In genomic region chr2:148508878-148509702, GRCh38 we compare ENCODE assay signal across 8 cellular contexts.
A peak's percentile ranks its signal among the peaks of the same experiment; 100 is the strongest.
DNase-seq lines count a peak whose midpoint lies in the region; ATAC-seq and TF ChIP-seq lines count a peak whose summit lies in the region.

No MANE protein-coding gene starts in this region.

- CTCF ChIA-PET in activated CD4-positive, alpha-beta T cell treated with anti-CD3 and anti-CD28 coated beads for 36 hours (lab: Charles Lee), result interaction anchor here (0.6 to 3.3 kb wide), 46 partner anchors 8 to 1687 kb away, joined by 3 to 47 read pairs (median 4); partner anchors contain the start of genes EPC2, MBD5 and ORC4

- DNase-seq in AG10803 (ENCODE audit: low read depth) (peak; percentile 75), NCI-H460 (ENCODE audit: extremely low read depth, low read depth) (peak; percentile 85), choroid plexus epithelial cell (ENCODE audit: low read depth) (peak; percentile 92)
- DNase-seq in activated CD4-positive, alpha-beta T cell treated with anti-CD3 and anti-CD28 coated beads for 36 hours, result peak; percentile 93
- DNase-seq in stimulated activated CD4-positive, alpha-beta T cell treated with anti-CD3 and anti-CD28 coated beads, Interleukin-4, amount 100 ng/mL, for 1 hour, result peak; percentile 81

- H3K9me3 ChIP-seq in liver (ENCODE audit: control insufficient read depth in 4 of 4, low read length in 3 of 4), result no peaks in the 10 kb centered on the region

- POLR2A ChIA-PET in activated CD4-positive, alpha-beta T cell treated with anti-CD3 and anti-CD28 coated beads for 36 hours (lab: Charles Lee), result interaction anchor here (0.7 to 1.5 kb wide), 5 partner anchors 11 to 488 kb away, joined by 3 to 8 read pairs (median 3); partner anchors contain the start of genes MBD5 and ORC4

- H3K27me3 Mint-ChIP-seq in activated CD4-positive, alpha-beta T cell treated with anti-CD3 and anti-CD28 coated beads for 36 hours, result no peaks in the 10 kb centered on the region

- peak; percentile 95 to 97 for TF ChIP-seq RAD21 in liver (IDR thresholded peaks at IDR 0.05)

- intact Hi-C loops in activated CD4-positive, alpha-beta T cell treated with anti-CD3 and anti-CD28 coated beads for 36 hours (cut with DNase I, micrococcal nuclease), result loop anchor here (1.0 to 5.0 kb wide), 6 partner anchors 15 to 572 kb away; partner anchors contain the start of gene ORC4 (in 1 of the 2)

- no peaks in the 10 kb centered on the region for H3K36me3 ChIP-seq in liver (ENCODE audit: control insufficient read depth in 4 of 4, insufficient read depth in 3 of 4, low read depth in 1 of 4, low read length in 3 of 4)

- TF ChIP-seq CTCF in AG10803 (conservative IDR thresholded peaks at IDR 0.05; ENCODE audit: low read length) (peak; percentile 97), choroid plexus epithelial cell (conservative IDR thresholded peaks at IDR 0.05; ENCODE audit: low read depth, low read length) (peak; percentile 98), liver (IDR thresholded peaks at IDR 0.05; ENCODE audit: low read depth, low read length, missing input control) (peak; percentile 87)

- H3K27ac Mint-ChIP-seq in activated CD4-positive, alpha-beta T cell treated with anti-CD3 and anti-CD28 coated beads for 36 hours, result peak overlapping the region; percentile 71

- no peaks in the 10 kb centered on the region for H3K36me3 Mint-ChIP-seq in activated CD4-positive, alpha-beta T cell treated with anti-CD3 and anti-CD28 coated beads for 36 hours (ENCODE audit: low read depth)

- H3K4me3 Mint-ChIP-seq in activated CD4-positive, alpha-beta T cell treated with anti-CD3 and anti-CD28 coated beads for 36 hours, result peak overlapping the region; percentile 62

- H3K27me3 ChIP-seq in liver (ENCODE audit: control insufficient read depth in 4 of 4, insufficient read depth in 4 of 4, low read length in 3 of 4), result no peaks in the 10 kb centered on the region

- ATAC-seq in GM18909 (IDR thresholded peaks at IDR 0.05; ENCODE audit: poor library complexity, unreplicated experiment) (peak; percentile 100), HG03159 (IDR thresholded peaks at IDR 0.05; ENCODE audit: unreplicated experiment) (peak; percentile 100)
- peak; percentile 100 for ATAC-seq in activated CD4-positive, alpha-beta T cell treated with anti-CD3 and anti-CD28 coated beads for 36 hours

- peaks cover 17% of the 10 kb centered on the region for H3K4me1 Mint-ChIP-seq in activated CD4-positive, alpha-beta T cell treated with anti-CD3 and anti-CD28 coated beads for 36 hours

- H3K27ac ChIP-seq in liver (ENCODE audit: low read depth in 1 of 2, low read length in 2 of 2), result peak overlapping the region in 1 of 2 donors; percentile 5

- no peak overlapping the region for H3K9ac ChIP-seq in liver (ENCODE audit: low read depth in 1 of 2, low read length in 2 of 2)

- WGBS in liver, result 17% methylated on average over 13 of the region's 13 CpGs

- H3K4me3 ChIP-seq in AG10803 (ENCODE audit: low read length) (peak overlapping the region; percentile 45), choroid plexus epithelial cell (ENCODE audit: low read depth, low read length) (peak overlapping the region; percentile 45), liver (ENCODE audit: low read depth in 1 of 3, low read length in 3 of 3) (peak overlapping the region; percentile 7 to 44 (median 36))

- H3K9me3 Mint-ChIP-seq in activated CD4-positive, alpha-beta T cell treated with anti-CD3 and anti-CD28 coated beads for 36 hours (ENCODE audit: low read depth), result no peaks in the 10 kb centered on the region

- peaks cover 0 to 22% (median 13%) of the 10 kb centered on the region in 4 donors for H3K4me1 ChIP-seq in liver (ENCODE audit: control insufficient read depth in 4 of 4, insufficient read depth in 4 of 4, low read length in 3 of 4)

TF ChIP-seq in liver, 16 proteins besides CTCF, POLR2A, EP300 and RAD21:
- TF ChIP-seq EGR1 (IDR thresholded peaks at IDR 0.05; ENCODE audit: low read depth in 2 of 2) (no peak), FOXA2 (IDR thresholded peaks at IDR 0.05) (no peak), MAX (IDR thresholded peaks at IDR 0.05) (peak; percentile 45), ATF3 (IDR thresholded peaks at IDR 0.05) (no peak), RXRA (IDR thresholded peaks at IDR 0.05) (peak in 1 of 2 donors; percentile 49), JUND (IDR thresholded peaks at IDR 0.05) (peak; percentile 30 to 39), ZBTB33 (IDR thresholded peaks at IDR 0.05) (no peak), TAF1 (conservative IDR thresholded peaks at IDR 0.05) (no peak), SP1 (IDR thresholded peaks at IDR 0.05) (peak; percentile 22), GABPA (IDR thresholded peaks at IDR 0.05 in 1 of 2, conservative IDR thresholded peaks at IDR 0.05 in 1 of 2) (peak in 1 of 2 donors; percentile 22), REST (IDR thresholded peaks at IDR 0.05) (no peak), FOXA1 (IDR thresholded peaks at IDR 0.05) (no peak), YY1 (IDR thresholded peaks at IDR 0.05) (peak; percentile 91), HNF4G (IDR thresholded peaks at IDR 0.05) (no peak), HNF4A (conservative IDR thresholded peaks at IDR 0.05) (peak in 1 of 2 donors; percentile 45), NR2F2 (IDR thresholded peaks at IDR 0.05) (peak; percentile 34)
